In the genomic region with DNA sequence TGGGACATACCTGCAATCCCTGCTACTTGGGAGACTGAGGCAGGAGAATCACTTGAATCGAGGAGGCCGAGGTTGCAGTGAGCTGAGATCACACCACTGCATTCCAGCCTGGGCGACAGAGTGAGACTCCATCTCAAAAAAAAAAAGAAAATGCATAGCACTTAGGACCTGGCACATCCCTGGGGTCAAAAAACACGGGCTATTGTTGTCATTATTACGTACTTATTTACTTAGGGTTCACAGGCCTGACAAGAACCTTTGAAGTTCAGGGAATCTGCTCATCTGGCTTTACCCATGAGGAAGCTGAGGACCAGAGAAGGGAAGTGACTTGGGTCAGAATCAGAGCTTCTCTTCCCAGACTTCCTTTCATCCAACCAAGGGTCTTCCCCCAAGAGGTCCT, we compare ENCODE assay signal across 34 cellular contexts.
"Had no signal": no experiment of that assay in that cellular context is flagged by ENCODE, and none has a peak within 500 bp of the region (broad histone marks: within the 10 kb centered on the region; RNA-seq: fewer than 3 reads in every experiment).

No MANE protein-coding gene starts in this region.

- ATAC-seq: activated naive CD4-positive, alpha-beta T cell treated with anti-CD3 and anti-CD28 coated beads, Interleukin-2, amount 50 U/mL, for 72 hours; activated naive CD8-positive, alpha-beta T cell treated with anti-CD3 and anti-CD28 coated beads, Interleukin-2, amount 50 U/mL, for 24 hours; activated T-cell treated with anti-CD3 and anti-CD28 coated beads, Interleukin-2, amount 50 U/mL, for 4 hours; activated T-cell treated with anti-CD3 and anti-CD28 coated beads, Interleukin-2, amount 50 U/mL, for 72 hours; activated T-helper 17 cell treated with anti-CD3 and anti-CD28 coated beads, Interleukin-2, amount 50 U/mL, for 72 hours; body of pancreas had no signal

- H3K9me3 ChIP-seq: adrenal gland, ascending aorta, body of pancreas, breast epithelium had no signal

- FAIRE-seq: astrocyte, bronchial epithelial cell had no signal

- DNase-seq: activated effector memory CD4-positive, alpha-beta T cell treated with anti-CD3 and anti-CD28 coated beads, Interleukin-2, amount 50 U/mL, for 16 hours; activated effector memory CD4-positive, alpha-beta T cell treated with Interleukin-2 at 50 U/mL for 16 hours; activated gamma-delta T cell; activated gamma-delta T cell treated with Interleukin-2 at 50 U/mL for 16 hours; activated naive CD4-positive, alpha-beta T cell; activated naive CD4-positive, alpha-beta T cell treated with anti-CD3 and anti-CD28 coated beads for 36 hours; activated naive CD4-positive, alpha-beta T cell treated with anti-CD3 and anti-CD28 coated beads, Interleukin-2, amount 10 ng/mL, durations not matched to agents 7 days and 5 days; activated naive CD4-positive, alpha-beta T cell treated with anti-CD3 and anti-CD28 coated beads, Interleukin-2, amount 50 U/mL, for 16 hours; activated naive CD4-positive, alpha-beta T cell treated with Interleukin-2 at 50 U/mL for 16 hours; activated naive CD8-positive, alpha-beta T cell treated with anti-CD3 and anti-CD28 coated beads for 36 hours; activated naive CD8-positive, alpha-beta T cell treated with anti-CD3 and anti-CD28 coated beads, Interleukin-2, amount 10 ng/mL, durations not matched to agents 7 days and 5 days; activated naive CD8-positive, alpha-beta T cell treated with anti-CD3 and anti-CD28 coated beads, Interleukin-2, amount 50 U/mL, for 24 hours; activated T-cell treated with anti-CD3 and anti-CD28 coated beads, Interleukin-2, amount 50 U/mL, for 1 hour; activated T-cell treated with anti-CD3 and anti-CD28 coated beads, Interleukin-2, amount 50 U/mL, for 24 hours; activated T-cell treated with anti-CD3 and anti-CD28 coated beads, Interleukin-2, amount 50 U/mL, for 4 hours; activated T-cell treated with anti-CD3 and anti-CD28 coated beads, Interleukin-2, amount 50 U/mL, for 48 hours; activated T-cell treated with anti-CD3 and anti-CD28 coated beads, Interleukin-2, amount 50 U/mL, for 72 hours; adrenal gland; amniotic stem cell; amygdala; anterior cingulate cortex; aorta; body of pancreas; brain microvascular endothelial cell; caudate nucleus; central memory CD4-positive, alpha-beta T cell; cerebellar nuclear complex had no signal

- H3K36me3 ChIP-seq: adrenal gland, ascending aorta, brain microvascular endothelial cell, breast epithelium, cardiac muscle cell had no signal

- H3K27ac ChIP-seq: adrenal gland, ascending aorta, body of pancreas, brain microvascular endothelial cell, breast epithelium, cardiac muscle cell had no signal

- H3K4me1 ChIP-seq: adrenal gland, ascending aorta, body of pancreas, breast epithelium had no signal

- H3K4me3 ChIP-seq: adrenal gland, ascending aorta, body of pancreas, breast epithelium, cardiac muscle cell had no signal

- H3K27me3 ChIP-seq: adrenal gland, ascending aorta, body of pancreas, breast epithelium had no signal
